Comparison of ENCODE assay signal across 15 cellular contexts in the genomic region with DNA sequence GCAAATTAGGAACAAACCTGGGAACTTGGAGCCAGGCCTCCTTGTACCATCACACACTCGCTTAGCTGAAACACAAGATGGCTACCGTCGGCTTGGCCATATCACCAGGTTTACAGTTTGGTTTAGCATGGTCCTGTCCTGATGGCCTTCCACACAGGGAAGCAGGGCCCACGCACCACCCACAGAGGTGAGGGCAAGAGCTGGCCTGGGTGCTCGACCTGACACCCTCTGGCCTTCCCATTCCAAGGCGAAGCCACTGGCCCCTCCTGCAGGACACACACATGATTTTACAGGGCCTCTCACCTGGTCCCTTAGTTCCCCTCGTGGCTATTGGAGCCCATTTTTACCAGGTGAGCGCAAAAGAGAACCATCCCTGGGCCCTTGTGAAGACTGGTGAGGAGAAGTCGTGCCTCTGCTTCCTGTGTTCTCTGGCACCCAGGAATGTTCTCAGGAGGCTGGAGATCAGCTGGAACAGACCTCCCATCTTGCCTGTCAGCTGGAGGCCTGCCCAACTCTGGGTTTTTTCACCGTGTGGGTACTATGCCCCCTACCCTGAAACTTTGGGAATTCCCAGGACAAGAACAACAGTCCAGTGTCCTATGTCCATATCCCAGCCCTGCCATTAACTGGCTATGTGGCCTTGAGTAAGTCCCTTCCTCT. TPM values are rescaled to one million over a fixed set of nuclear protein-coding genes. Genes with fewer than 3 reads are reported as not detected.
DNase-seq lines count a peak whose midpoint lies in the region; ATAC-seq and TF ChIP-seq lines count a peak whose summit lies in the region.
"Had no signal": no experiment of that assay in that cellular context is flagged by ENCODE, and none has a peak within 500 bp of the region (broad histone marks: within the 10 kb centered on the region; RNA-seq: fewer than 3 reads in every experiment).

No MANE protein-coding gene starts in this region.

- no peaks in the 10 kb centered on the region for H3K36me3 ChIP-seq in SK-N-MC (ENCODE audit: insufficient read depth, low read length)
- H3K36me3 ChIP-seq in MM.1S (replicated peaks; ENCODE audit: insufficient read depth, low read length): no peaks in the 10 kb centered on the region
- H3K36me3 ChIP-seq: tibial nerve had no signal

- POLR2A ChIA-PET in T-cell (lab: Charles Lee): no interaction called here

- H3K4me3 ChIP-seq in SK-N-MC (no peak overlapping the region), MM.1S (ENCODE audit: low read length) (no peak overlapping the region)
- H3K4me3 ChIP-seq: gastroesophageal sphincter, tibial nerve had no signal

- no peak overlapping the region for H3K4me3 Mint-ChIP-seq in T-cell

- no peaks in the 10 kb centered on the region for H3K79me2 ChIP-seq in MM.1S (ENCODE audit: low read length)

- H3K27me3 Mint-ChIP-seq in T-cell: no peaks in the 10 kb centered on the region

- H4K20me1 ChIP-seq in MM.1S (ENCODE audit: insufficient read depth, low read length): no peaks in the 10 kb centered on the region

- H3K9me2 ChIP-seq in MM.1S (replicated peaks; ENCODE audit: insufficient read depth, low read length): no peaks in the 10 kb centered on the region

- CTCF ChIA-PET in T-cell (lab: Charles Lee): no interaction called here

- no peak overlapping the region for H3K4me2 ChIP-seq in MM.1S (ENCODE audit: low read depth, low read length)

- H3K4me1 Mint-ChIP-seq in T-cell: peaks cover 0 to 10% (median 0%) of the 10 kb centered on the region in 3 donors

- H3K36me3 Mint-ChIP-seq in T-cell: peaks cover 8% of the 10 kb centered on the region

- H3K27ac Mint-ChIP-seq in T-cell: peak overlapping the region in 1 of 2 donors; percentile 33

- no peak for ATAC-seq in T-cell (replicated peaks in 1 of 4)
- ATAC-seq: gastroesophageal sphincter had no signal

- no peak overlapping the region for H2AFZ ChIP-seq in MM.1S (ENCODE audit: low read length)

- no peak for DNase-seq in SK-N-MC (ENCODE audit: low read depth, low spot score)
- DNase-seq in glomerular visceral epithelial cell (ENCODE audit: extremely low spot score): peak; percentile 25
- DNase-seq in renal cortical epithelial cell (ENCODE audit: low read depth): peak; percentile 51
- DNase-seq in NCI-H2081 treated with DMSO at 0.1 percent for 48 hours (lab: John Stamatoyannopoulos, UW): no peak
- no peak for DNase-seq in MM.1S
- DNase-seq in caudate nucleus (lab: John Stamatoyannopoulos, UW): no peak
- no peak for DNase-seq in T-cell
- DNase-seq: activated gamma-delta T cell; AML-193; DMS153; NCI-H510A; stimulated activated CD4-positive, alpha-beta T cell treated with anti-CD3 and anti-CD28 coated beads, Interleukin-2, amount 100 ng/mL, for 24 hours had no signal

- no peaks in the 10 kb centered on the region for H3K9me3 Mint-ChIP-seq in T-cell

- H3K9me3 ChIP-seq in SK-N-MC (ENCODE audit: low read depth, low read length) (no peaks in the 10 kb centered on the region), MM.1S (replicated peaks; ENCODE audit: insufficient read depth, low read length) (no peaks in the 10 kb centered on the region)
- H3K9me3 ChIP-seq: gastroesophageal sphincter, tibial nerve had no signal

- H3K4me1 ChIP-seq in MM.1S (ENCODE audit: low read length): no peaks in the 10 kb centered on the region

- no peaks in the 10 kb centered on the region for H3K27me3 ChIP-seq in MM.1S (replicated peaks; ENCODE audit: insufficient read depth, low read length)
- H3K27me3 ChIP-seq: gastroesophageal sphincter, tibial nerve had no signal

- TF ChIP-seq CTCF in C4-2B (conservative IDR thresholded peaks at IDR 0.05) (no peak), MM.1S (IDR thresholded peaks at IDR 0.05; ENCODE audit: low read length) (no peak)

- H3K27ac ChIP-seq in C4-2B: peak overlapping the region; percentile 96
- peak overlapping the region; percentile 95 for H3K27ac ChIP-seq in SK-N-MC
- no peak overlapping the region for H3K27ac ChIP-seq in MM.1S (ENCODE audit: low read length)
- H3K27ac ChIP-seq in caudate nucleus (ENCODE audit: low read depth, low read length): no peak overlapping the region

- H3K9ac ChIP-seq in SK-N-MC (ENCODE audit: insufficient read length) (no peak overlapping the region), MM.1S (ENCODE audit: low read length) (no peak overlapping the region)

- no peaks in the 10 kb centered on the region for H3F3A ChIP-seq in MM.1S (ENCODE audit: insufficient read depth, low read length)

RNA-seq across cellular contexts. Expression of gene FOSL2, which starts 53.0 kb away (rescaled TPM):
- 128 and 349 TPM in 2 replicates for total RNA-seq in renal cortical epithelial cell
- total RNA-seq in T-cell: 100 to 1,000 TPM in 1 of 5 donors, 10 to 100 TPM in 3, 1 to 10 TPM in 1; 9.7 to 144 (median 18.5) TPM

Comparison
In these comparisons a context has a peak if more than half of its experiments do, and no peak if none do; other contexts are left out.
1. H3K27ac ChIP-seq: peak in C4-2B (single experiment) and SK-N-MC (single experiment); none in MM.1S (single experiment) and caudate nucleus (single experiment).
2. DNase-seq: peak in glomerular visceral epithelial cell (single experiment) and renal cortical epithelial cell (single experiment); none in SK-N-MC (single experiment), NCI-H2081 treated with DMSO at 0.1 percent for 48 hours (single experiment), MM.1S (single experiment), caudate nucleus (0 of 61) and T-cell (0 of 34).